ENCODE assay signal across 8 cellular contexts in genomic region chr9:37903831-37904646, GRCh38. TPM values are rescaled to one million over a fixed set of nuclear protein-coding genes. Genes with fewer than 3 reads are reported as not detected.
DNase-seq lines count a peak whose midpoint lies in the region; ATAC-seq and TF ChIP-seq lines count a peak whose summit lies in the region.

Gene SLC25A51, minus strand, starts transcription at chr9:37904127. Its CDS starts 15,577 bp downstream, at chr9:37888550.

- H3K4me1 ChIP-seq in mammary epithelial cell (ENCODE audit: insufficient read depth, low read length): peaks cover 26% of the 10 kb centered on the region
- peaks cover 10 to 58% (median 27%) of the 10 kb centered on the region in 6 donors for H3K4me1 ChIP-seq in spleen

- peak within 1 kb of the TSS; percentile 80 for H3K9ac ChIP-seq in mammary epithelial cell (ENCODE audit: insufficient read depth, low read length)

- H3K27me3 ChIP-seq in WERI-Rb-1 (ENCODE audit: insufficient read depth, low read depth, severe bottlenecking) (no peaks in the 10 kb centered on the region), mammary epithelial cell (ENCODE audit: insufficient read depth, low read length) (no peaks in the 10 kb centered on the region), spleen (replicated peaks in 1 of 7) (no peaks in the 10 kb centered on the region)

- dilution Hi-C loops in mammary epithelial cell (cut with HindIII; ENCODE audit: low sequenced_read_pairs): no loop called here

- peaks cover 4% of the 10 kb centered on the region for H3K36me3 ChIP-seq in WERI-Rb-1
- peaks cover 2% of the 10 kb centered on the region for H3K36me3 ChIP-seq in mammary epithelial cell (ENCODE audit: insufficient read depth, low read length)
- peaks cover 0 to 15% (median 5%) of the 10 kb centered on the region in 6 donors for H3K36me3 ChIP-seq in spleen

- H2AFZ ChIP-seq in mammary epithelial cell (ENCODE audit: low read depth, low read length): peak within 1 kb of the TSS; percentile 94

- WGBS in mammary epithelial cell (ENCODE audit: low coverage, missing lambda C conversion rate): 3% methylated on average over 22 of the region's 78 CpGs
- 1% methylated on average over 38 to 78 of the region's 78 CpGs for WGBS in spleen, 5 donors

- peak; percentile 84 for ATAC-seq in GM18873 (IDR thresholded peaks at IDR 0.05; ENCODE audit: low FRiP score, unreplicated experiment)
- ATAC-seq in HG03139 (IDR thresholded peaks at IDR 0.05; ENCODE audit: unreplicated experiment): peak; percentile 78

- intact Hi-C loops in mammary epithelial cell (cut with micrococcal nuclease): loop anchor here (1.0 to 5.0 kb wide), 6 partner anchors 117 to 422 kb away; partner anchors contain the start of genes EXOSC3, SHB and TOMM5
- intact Hi-C loops in spleen (cut with DNase I; ENCODE audit: low total_unique reads): no loop called here

- in situ Hi-C loops in mammary epithelial cell (cut with MboI; ENCODE audit: low sequenced_read_pairs in 2 of 2): loop anchor here (10.0 to 25.0 kb wide), 3 partner anchors 258 to 461 kb away; no protein-coding TSS in a partner anchor

- H3K4me3 ChIP-seq in WERI-Rb-1 (ENCODE audit: low read depth, low read length): peak within 1 kb of the TSS; percentile 76
- H3K4me3 ChIP-seq in mammary epithelial cell (replicated peaks in 1 of 3; ENCODE audit: insufficient read depth in 1 of 3, low read depth in 2 of 3, low read length in 3 of 3): peak within 1 kb of the TSS; percentile 60 to 83 (median 78)
- peak within 1 kb of the TSS; percentile 85 to 99 (median 97) for H3K4me3 ChIP-seq in spleen

- peak; percentile 97 for DNase-seq in AG08396 (ENCODE audit: low spot score)
- peak; percentile 89 for DNase-seq in NCI-H2196 treated with DMSO at 0.1 percent for 48 hours (lab: John Stamatoyannopoulos, UW; ENCODE audit: unreplicated experiment)
- peak; percentile 93 for DNase-seq in WERI-Rb-1
- peak; percentile 94 for DNase-seq in mammary epithelial cell
- DNase-seq in iPS-NIHi7 (ENCODE audit: extremely low spot score): peak; percentile 92
- peak; percentile 98 for DNase-seq in spleen

- H3K4me2 ChIP-seq in mammary epithelial cell (ENCODE audit: insufficient read depth, low read depth, low read length): peak within 1 kb of the TSS; percentile 82

- H3K9me3 ChIP-seq in WERI-Rb-1 (ENCODE audit: severe bottlenecking) (no peaks in the 10 kb centered on the region), mammary epithelial cell (replicated peaks; ENCODE audit: insufficient read depth, low read length) (no peaks in the 10 kb centered on the region), spleen (no peaks in the 10 kb centered on the region)

- peaks cover 42% of the 10 kb centered on the region for H3K79me2 ChIP-seq in mammary epithelial cell (ENCODE audit: insufficient read depth, low read length)

- H4K20me1 ChIP-seq in mammary epithelial cell (ENCODE audit: insufficient read depth, low read length): no peaks in the 10 kb centered on the region

- peak; percentile 2 to 31 (median 24) for TF ChIP-seq POLR2A in spleen (IDR thresholded peaks at IDR 0.05)

- CTCF ChIA-PET in mammary epithelial cell (lab: Charles Lee; ENCODE audit: low non-redundant PET): interaction anchor here (0.6 kb wide), 1 partner anchor 419 kb away, joined by 4 read pairs; the partner anchor contains the start of gene POLR1E

- TF ChIP-seq CTCF in WERI-Rb-1 (IDR thresholded peaks at IDR 0.05; ENCODE audit: low read depth, low read length) (peak; percentile 98), mammary epithelial cell (conservative IDR thresholded peaks at IDR 0.05 in 1 of 2, IDR thresholded peaks at IDR 0.05 in 1 of 2; ENCODE audit: extremely low read depth in 1 of 2, insufficient read depth in 1 of 2, low read depth in 1 of 2, low read length in 2 of 2) (peak; percentile 92 to 98), spleen (IDR thresholded peaks at IDR 0.05 in 8 of 11, conservative IDR thresholded peaks at IDR 0.05 in 3 of 11) (peak; percentile 93 to 99 (median 95))

- H3K27ac ChIP-seq in WERI-Rb-1: peak within 1 kb of the TSS; percentile 75
- H3K27ac ChIP-seq in mammary epithelial cell (ENCODE audit: insufficient read depth, low read depth, low read length): peak within 1 kb of the TSS; percentile 67
- peak within 1 kb of the TSS; percentile 70 to 98 (median 93) for H3K27ac ChIP-seq in spleen

- BruUV-seq in mammary epithelial cell (replicated peaks; lab: Mats Ljungman, UMichigan): no TSS peak

RNA-seq across cellular contexts. Expression of gene SLC25A51, which starts in this region (rescaled TPM):
- total RNA-seq in mammary epithelial cell (10 to 100 TPM; 30.0 to 78.0 TPM), spleen (10 to 100 TPM; 22.3 to 36.9 (median 32.9) TPM)
- polyA plus RNA-seq in mammary epithelial cell (25.0 TPM), spleen (1 to 10 TPM; 3.7 to 7.4 (median 5.1) TPM)
- polyA minus RNA-seq in mammary epithelial cell: 25.6 TPM

Comparison
In these comparisons a context has a peak if more than half of its experiments do, and no peak if none do; other contexts are left out.
1. Peak in every context shown above with its lines: DNase-seq, ATAC-seq, H3K4me3 ChIP-seq and H3K27ac ChIP-seq.